8 cellular contexts compared by ENCODE assay signal in the genomic region with DNA sequence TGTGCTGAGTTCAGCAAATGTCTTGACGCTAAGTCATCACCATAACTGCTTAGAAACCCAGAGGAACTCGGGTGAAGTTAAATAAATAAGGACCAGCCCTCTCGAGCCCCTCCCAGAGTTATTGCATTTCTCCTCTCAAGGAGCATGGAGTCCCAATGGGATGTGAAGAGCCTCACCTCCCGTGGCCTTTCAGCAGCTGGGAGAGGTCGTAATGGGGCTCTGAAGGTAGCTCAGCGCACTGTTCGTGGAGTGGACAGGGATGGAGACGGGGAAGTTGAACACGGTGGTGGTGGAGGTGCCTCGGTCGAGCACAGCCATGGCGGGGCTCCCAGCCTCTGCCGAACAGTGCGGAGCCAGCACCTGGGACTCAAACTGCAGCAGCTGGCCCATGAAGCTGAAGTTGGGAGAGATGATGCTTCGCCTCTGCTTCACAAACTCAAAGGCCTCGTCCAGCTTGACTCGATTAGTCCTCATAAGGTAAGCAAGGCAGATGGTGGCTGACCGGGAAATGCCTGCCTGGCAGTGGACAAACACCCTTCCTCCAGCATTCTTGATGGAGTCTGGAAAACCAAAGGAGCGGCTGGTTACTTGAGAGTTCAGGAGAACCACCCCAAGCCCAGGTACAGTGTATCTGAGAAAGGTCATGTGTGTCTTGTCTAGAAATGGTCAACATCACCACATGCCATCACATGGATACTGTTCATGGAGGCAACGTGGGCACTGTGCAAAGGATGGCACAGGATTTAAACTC. TPM values are rescaled to one million over a fixed set of nuclear protein-coding genes. Genes with fewer than 3 reads are reported as not detected.
DNase-seq lines count a peak whose midpoint lies in the region; ATAC-seq and TF ChIP-seq lines count a peak whose summit lies in the region.

No MANE protein-coding gene starts in this region.

- ATAC-seq in RWPE2 (ENCODE audit: low read depth) (no peak), HG02870 (IDR thresholded peaks at IDR 0.05; ENCODE audit: unreplicated experiment) (no peak), GM21576 (IDR thresholded peaks at IDR 0.05; ENCODE audit: unreplicated experiment) (no peak)
- ATAC-seq in natural killer cell treated with Interleukin-12 subunit alpha and Interleukin-12 subunit beta and Interleukin-15 and Interleukin-18, amount 100 ng/mL, for 72 hours = no peak

- CTCF ChIA-PET in BJ (lab: Yijun Ruan, JAX) = interaction anchor here (0.6 to 11.6 kb wide), 7 partner anchors 31 to 163 kb away, joined by 3 to 92 read pairs (median 4); no protein-coding TSS in a partner anchor
- CTCF ChIA-PET in GM10248 (lab: Yijun Ruan, JAX) = interaction anchor here (5.7 kb wide), 1 partner anchor 24 kb away, joined by 57 read pairs; no protein-coding TSS in a partner anchor

- peaks cover 7% of the 10 kb centered on the region for H3K36me3 Mint-ChIP-seq in endothelial cell (ENCODE audit: low read depth, unreplicated experiment)
- H3K36me3 Mint-ChIP-seq in natural killer cell treated with Interleukin-12 subunit alpha and Interleukin-12 subunit beta and Interleukin-15 and Interleukin-18, amount 100 ng/mL, for 72 hours = no peaks in the 10 kb centered on the region

- peaks cover 41% of the 10 kb centered on the region for H3K4me1 Mint-ChIP-seq in endothelial cell (ENCODE audit: unreplicated experiment)
- peaks cover 46 to 58% of the 10 kb centered on the region in 2 donors for H3K4me1 Mint-ChIP-seq in natural killer cell treated with Interleukin-12 subunit alpha and Interleukin-12 subunit beta and Interleukin-15 and Interleukin-18, amount 100 ng/mL, for 72 hours (ENCODE audit: low read depth in 2 of 2)

- peaks cover 20% of the 10 kb centered on the region for H3K27me3 Mint-ChIP-seq in endothelial cell (ENCODE audit: unreplicated experiment)
- no peaks in the 10 kb centered on the region for H3K27me3 Mint-ChIP-seq in natural killer cell treated with Interleukin-12 subunit alpha and Interleukin-12 subunit beta and Interleukin-15 and Interleukin-18, amount 100 ng/mL, for 72 hours

- H3K27me3 ChIP-seq in BJ (ENCODE audit: control insufficient read depth, insufficient read depth, low read length) (no peaks in the 10 kb centered on the region), RWPE2 (ENCODE audit: insufficient read depth, poor library complexity, severe bottlenecking) (no peaks in the 10 kb centered on the region)

- H3K9me3 Mint-ChIP-seq in endothelial cell (ENCODE audit: unreplicated experiment) = no peaks in the 10 kb centered on the region
- H3K9me3 Mint-ChIP-seq in natural killer cell treated with Interleukin-12 subunit alpha and Interleukin-12 subunit beta and Interleukin-15 and Interleukin-18, amount 100 ng/mL, for 72 hours = no peaks in the 10 kb centered on the region

- H3K27ac ChIP-seq in RWPE2 (ENCODE audit: poor library complexity, severe bottlenecking) = peak overlapping the region; percentile 95

- H3K4me3 ChIP-seq in BJ (ENCODE audit: low read depth, low read length) (peak overlapping the region; percentile 82), RWPE2 (ENCODE audit: severe bottlenecking) (peak overlapping the region; percentile 90)

- H3K36me3 ChIP-seq in BJ (ENCODE audit: control insufficient read depth, insufficient read depth, low read length) = peaks cover 12% of the 10 kb centered on the region
- peaks cover 32% of the 10 kb centered on the region for H3K36me3 ChIP-seq in RWPE2 (ENCODE audit: low read depth)

- H3K4me1 ChIP-seq in RWPE2 (ENCODE audit: insufficient read depth, poor library complexity, severe bottlenecking) = peaks cover 52% of the 10 kb centered on the region

- peak overlapping the region; percentile 52 for H3K27ac Mint-ChIP-seq in endothelial cell (ENCODE audit: unreplicated experiment)
- H3K27ac Mint-ChIP-seq in natural killer cell treated with Interleukin-12 subunit alpha and Interleukin-12 subunit beta and Interleukin-15 and Interleukin-18, amount 100 ng/mL, for 72 hours = peak overlapping the region; percentile 92 to 97

- TF ChIP-seq CTCF in BJ (IDR thresholded peaks at IDR 0.05; ENCODE audit: insufficient read depth, low read depth, low read length) (no peak), RWPE2 (IDR thresholded peaks at IDR 0.05; ENCODE audit: poor library complexity, severe bottlenecking) (no peak), endothelial cell (IDR thresholded peaks at IDR 0.05; ENCODE audit: unreplicated experiment) (no peak), GM10248 (IDR thresholded peaks at IDR 0.05; ENCODE audit: control extremely low read depth, extremely low read depth, low read depth, missing control alignments) (no peak)

- no peaks in the 10 kb centered on the region for H3K9me3 ChIP-seq in RWPE2 (ENCODE audit: severe bottlenecking)

- POLR2A ChIA-PET in BJ (lab: Charles Lee) = interaction anchor here (0.8 to 1.1 kb wide), 2 partner anchors 28 to 171 kb away, joined by 3 read pairs; no protein-coding TSS in a partner anchor
- POLR2A ChIA-PET in GM10248 (lab: Yijun Ruan, JAX) = interaction anchor here (0.5 to 1.0 kb wide), 3 partner anchors 23 to 116 kb away, joined by 4 to 5 read pairs (median 4); no protein-coding TSS in a partner anchor

- H3K4me3 Mint-ChIP-seq in endothelial cell (ENCODE audit: unreplicated experiment) = peak overlapping the region; percentile 96
- H3K4me3 Mint-ChIP-seq in natural killer cell treated with Interleukin-12 subunit alpha and Interleukin-12 subunit beta and Interleukin-15 and Interleukin-18, amount 100 ng/mL, for 72 hours = peak overlapping the region; percentile 87

- no peak for DNase-seq in BJ (ENCODE audit: low read depth)
- DNase-seq in RWPE2 (ENCODE audit: low spot score) = no peak
- no peak for DNase-seq in endothelial cell (ENCODE audit: low spot score)
- DNase-seq in natural killer cell treated with Interleukin-12 subunit alpha and Interleukin-12 subunit beta and Interleukin-15 and Interleukin-18, amount 100 ng/mL, for 72 hours (ENCODE audit: low spot score) = peak; percentile 60
- no peak for DNase-seq in GM10248 (ENCODE audit: extremely low spot score)
- no peak for DNase-seq in NCI-H2227 (lab: John Stamatoyannopoulos, UW; ENCODE audit: unreplicated experiment)

RNA-seq across cellular contexts. Expression of gene DUSP1, which starts 2.2 kb away (rescaled TPM):
- 252 and 432 TPM in 2 replicates for polyA plus RNA-seq in BJ (2011; rRNA removed)
- polyA minus RNA-seq in BJ (2011; rRNA and poly(A)+ RNA removed) = 275 and 403 TPM in 2 replicates
- total RNA-seq in endothelial cell (ENCODE audit: unreplicated experiment) = 25.3 TPM
- total RNA-seq in natural killer cell treated with Interleukin-12 subunit alpha and Interleukin-12 subunit beta and Interleukin-15 and Interleukin-18, amount 100 ng/mL, for 72 hours = 10 to 100 TPM; 12.4 to 13.6 TPM
